2 cellular contexts compared by ENCODE assay signal in the genomic region with DNA sequence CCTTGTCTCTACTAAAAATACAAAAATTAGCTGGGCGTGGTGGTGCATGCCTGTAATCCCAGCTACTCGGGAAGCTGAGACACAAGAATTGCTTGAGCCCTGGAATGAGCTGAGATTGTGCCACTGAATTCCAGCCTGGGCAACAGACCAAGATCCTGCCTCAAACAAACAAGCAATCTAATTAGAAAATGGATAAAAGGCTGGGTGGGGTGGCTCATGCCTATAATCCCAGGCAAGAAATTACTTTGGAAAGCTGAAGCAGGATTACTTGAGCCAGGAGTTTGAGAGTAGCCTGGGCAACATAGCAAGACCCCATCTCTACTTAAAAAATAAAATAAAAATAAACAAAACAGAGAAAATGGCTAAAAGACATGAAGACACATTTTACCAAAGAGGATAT.
TF ChIP-seq lines count a peak whose summit lies in the region.

No MANE protein-coding gene starts in this region.

TF ChIP-seq in IMR-90, 13 proteins besides CTCF, POLR2A, EP300 and RAD21:
- TF ChIP-seq BHLHE40 (IDR thresholded peaks at IDR 0.05; ENCODE audit: low read depth, low read length) (no peak), MXI1 (IDR thresholded peaks at IDR 0.05; ENCODE audit: borderline replicate concordance, low read depth, low read length) (no peak)

TF ChIP-seq in H1, 55 proteins besides CTCF, POLR2A, EP300 and RAD21:
- TF ChIP-seq KDM1A (IDR thresholded peaks at IDR 0.05; ENCODE audit: borderline replicate concordance, low read length) (peak; percentile 20; the same call in 1 of the 2 replicates), CBX8 (IDR thresholded peaks at IDR 0.05; ENCODE audit: borderline replicate concordance, low read depth, low read length) (no peak), SP4 (IDR thresholded peaks at IDR 0.05; ENCODE audit: low read length) (no peak)
